Comparison of ENCODE assay signal across 21 cellular contexts in the genomic region with DNA sequence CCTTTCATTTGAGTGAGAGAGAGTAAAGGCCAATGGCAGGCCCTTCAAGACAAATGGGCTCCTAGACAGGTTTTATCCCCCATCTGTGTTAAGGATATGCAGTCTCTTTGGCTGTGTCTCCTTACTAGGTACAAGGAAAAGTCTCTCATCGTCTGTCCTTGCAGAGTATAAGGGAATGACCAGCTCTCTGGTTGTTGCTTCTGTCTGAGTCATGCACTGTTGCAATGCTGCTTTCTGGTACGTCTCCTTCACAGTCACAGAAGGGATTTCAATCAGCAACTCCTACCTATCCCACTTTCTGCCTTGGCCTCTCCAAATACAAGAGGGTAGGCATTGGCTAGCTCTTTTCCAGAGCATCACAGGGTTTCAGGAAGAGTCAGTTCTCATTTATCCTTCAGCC. TPM values are rescaled to one million over a fixed set of nuclear protein-coding genes. Genes with fewer than 3 reads are reported as not detected.
DNase-seq lines count a peak whose midpoint lies in the region; ATAC-seq and TF ChIP-seq lines count a peak whose summit lies in the region.
"Had no signal": no experiment of that assay in that cellular context is flagged by ENCODE, and none has a peak within 500 bp of the region (broad histone marks: within the 10 kb centered on the region; RNA-seq: fewer than 3 reads in every experiment).

No MANE protein-coding gene starts in this region.

- no peak for TF ChIP-seq POLR2A in spleen (IDR thresholded peaks at IDR 0.05)

- no peak overlapping the region for H3K4me3 Mint-ChIP-seq in nephron progenitor cell
- no peak overlapping the region for H3K4me3 Mint-ChIP-seq in natural killer cell treated with Interleukin-12 subunit alpha and Interleukin-12 subunit beta and Interleukin-15 and Interleukin-18, amount 100 ng/mL, for 72 hours
- H3K4me3 Mint-ChIP-seq: activated CD4-positive, alpha-beta memory T cell treated with anti-CD3 and anti-CD28 coated beads for 36 hours; activated naive CD8-positive, alpha-beta T cell treated with anti-CD3 and anti-CD28 coated beads, Interleukin-2, amount 10 ng/mL, durations not matched to agents 7 days and 5 days; activated T-cell treated with anti-CD3 and anti-CD28 coated beads, Interleukin-2, amount 50 U/mL, for 72 hours had no signal

- no peaks in the 10 kb centered on the region for H3K9me3 ChIP-seq in lung (ENCODE audit: control insufficient read depth in 2 of 2, insufficient read depth in 1 of 2, low read length in 1 of 2)
- no peaks in the 10 kb centered on the region for H3K9me3 ChIP-seq in spleen
- H3K9me3 ChIP-seq: HAP-1, heart left ventricle, Peyer's patch, right lobe of liver had no signal

- TF ChIP-seq CTCF in epithelial cell of proximal tubule (conservative IDR thresholded peaks at IDR 0.05; ENCODE audit: low read depth, low read length) (no peak), lung (IDR thresholded peaks at IDR 0.05; ENCODE audit: control extremely low read depth, extremely low read depth) (no peak), nephron progenitor cell (IDR thresholded peaks at IDR 0.05) (no peak), spleen (IDR thresholded peaks at IDR 0.05 in 8 of 11, conservative IDR thresholded peaks at IDR 0.05 in 3 of 11) (no peak)

- peak; percentile 65 for DNase-seq in ELR (ENCODE audit: low read depth)
- DNase-seq in RPMI7951 (ENCODE audit: low read depth) = peak; percentile 23
- peak; percentile 67 for DNase-seq in epithelial cell of proximal tubule (ENCODE audit: low read depth)
- no peak for DNase-seq in lung (ENCODE audit: low spot score)
- no peak for DNase-seq in T-helper 1 cell
- no peak for DNase-seq in nephron progenitor cell
- no peak for DNase-seq in spleen
- DNase-seq in natural killer cell treated with Interleukin-12 subunit alpha and Interleukin-12 subunit beta and Interleukin-15 and Interleukin-18, amount 100 ng/mL, for 72 hours (ENCODE audit: low spot score) = no peak
- DNase-seq: activated CD4-positive, alpha-beta memory T cell treated with anti-CD3 and anti-CD28 coated beads for 36 hours; activated naive CD8-positive, alpha-beta T cell treated with anti-CD3 and anti-CD28 coated beads, Interleukin-2, amount 10 ng/mL, durations not matched to agents 7 days and 5 days; activated T-cell treated with anti-CD3 and anti-CD28 coated beads, Interleukin-2, amount 50 U/mL, for 72 hours; AML-193; heart left ventricle; MM.1S; NCI-H774; Peyer's patch; right lobe of liver; stimulated activated CD4-positive, alpha-beta T cell treated with anti-CD3 and anti-CD28 coated beads, Interleukin-4, amount 100 ng/mL, for 1 hour; stimulated activated CD8-positive, alpha-beta memory T cell treated with anti-CD3 and anti-CD28 coated beads, Interleukin-4, amount 100 ng/mL, for 48 hours; SW 1271 had no signal

- no peaks in the 10 kb centered on the region for H3K27me3 Mint-ChIP-seq in nephron progenitor cell (ENCODE audit: low read depth, poor library complexity)
- no peaks in the 10 kb centered on the region for H3K27me3 Mint-ChIP-seq in natural killer cell treated with Interleukin-12 subunit alpha and Interleukin-12 subunit beta and Interleukin-15 and Interleukin-18, amount 100 ng/mL, for 72 hours
- H3K27me3 Mint-ChIP-seq: activated naive CD8-positive, alpha-beta T cell treated with anti-CD3 and anti-CD28 coated beads, Interleukin-2, amount 10 ng/mL, durations not matched to agents 7 days and 5 days had no signal

- no peaks in the 10 kb centered on the region for H3K9me3 Mint-ChIP-seq in nephron progenitor cell
- peaks cover 4% of the 10 kb centered on the region for H3K9me3 Mint-ChIP-seq in natural killer cell treated with Interleukin-12 subunit alpha and Interleukin-12 subunit beta and Interleukin-15 and Interleukin-18, amount 100 ng/mL, for 72 hours
- H3K9me3 Mint-ChIP-seq: activated CD4-positive, alpha-beta memory T cell treated with anti-CD3 and anti-CD28 coated beads for 36 hours; activated naive CD8-positive, alpha-beta T cell treated with anti-CD3 and anti-CD28 coated beads, Interleukin-2, amount 10 ng/mL, durations not matched to agents 7 days and 5 days had no signal

- H3K4me1 Mint-ChIP-seq in nephron progenitor cell = peaks cover 23% of the 10 kb centered on the region
- H3K4me1 Mint-ChIP-seq in natural killer cell treated with Interleukin-12 subunit alpha and Interleukin-12 subunit beta and Interleukin-15 and Interleukin-18, amount 100 ng/mL, for 72 hours (ENCODE audit: low read depth in 2 of 2) = no peaks in the 10 kb centered on the region
- H3K4me1 Mint-ChIP-seq: activated naive CD8-positive, alpha-beta T cell treated with anti-CD3 and anti-CD28 coated beads, Interleukin-2, amount 10 ng/mL, durations not matched to agents 7 days and 5 days had no signal

- H3K27ac Mint-ChIP-seq in nephron progenitor cell = no peak overlapping the region
- no peak overlapping the region for H3K27ac Mint-ChIP-seq in natural killer cell treated with Interleukin-12 subunit alpha and Interleukin-12 subunit beta and Interleukin-15 and Interleukin-18, amount 100 ng/mL, for 72 hours
- H3K27ac Mint-ChIP-seq: activated CD4-positive, alpha-beta memory T cell treated with anti-CD3 and anti-CD28 coated beads for 36 hours; activated naive CD8-positive, alpha-beta T cell treated with anti-CD3 and anti-CD28 coated beads, Interleukin-2, amount 10 ng/mL, durations not matched to agents 7 days and 5 days; activated T-cell treated with anti-CD3 and anti-CD28 coated beads, Interleukin-2, amount 50 U/mL, for 72 hours had no signal

- H3K27ac ChIP-seq in lung (ENCODE audit: low read depth in 1 of 2, low read length in 1 of 2) (no peak overlapping the region), spleen (no peak overlapping the region)
- H3K27ac ChIP-seq: heart left ventricle, Peyer's patch, right lobe of liver had no signal

- H3K4me1 ChIP-seq in lung (ENCODE audit: control insufficient read depth in 2 of 2, insufficient read depth in 2 of 2, low read length in 2 of 2) = peaks cover under 1 to 5% of the 10 kb centered on the region in 2 donors
- H3K4me1 ChIP-seq in spleen = peaks cover 0 to 5% (median 0%) of the 10 kb centered on the region in 6 donors
- H3K4me1 ChIP-seq: right lobe of liver had no signal

- H3K4me3 ChIP-seq in epithelial cell of proximal tubule (ENCODE audit: low read depth, low read length) (no peak overlapping the region), lung (no peak overlapping the region), spleen (no peak overlapping the region)
- H3K4me3 ChIP-seq: HAP-1, heart left ventricle, Peyer's patch, right lobe of liver had no signal

- H3K36me3 ChIP-seq in lung (ENCODE audit: control insufficient read depth in 2 of 2, insufficient read depth in 2 of 2, low read length in 2 of 2) (no peaks in the 10 kb centered on the region), spleen (no peaks in the 10 kb centered on the region)
- H3K36me3 ChIP-seq: HAP-1, heart left ventricle, Peyer's patch, right lobe of liver had no signal

- H3K36me3 Mint-ChIP-seq in nephron progenitor cell (ENCODE audit: low read depth) = peaks cover 33% of the 10 kb centered on the region
- H3K36me3 Mint-ChIP-seq in natural killer cell treated with Interleukin-12 subunit alpha and Interleukin-12 subunit beta and Interleukin-15 and Interleukin-18, amount 100 ng/mL, for 72 hours = no peaks in the 10 kb centered on the region
- H3K36me3 Mint-ChIP-seq: activated CD4-positive, alpha-beta memory T cell treated with anti-CD3 and anti-CD28 coated beads for 36 hours; activated naive CD8-positive, alpha-beta T cell treated with anti-CD3 and anti-CD28 coated beads, Interleukin-2, amount 10 ng/mL, durations not matched to agents 7 days and 5 days had no signal

- WGBS in lung, 2 donors = 78 to 80% methylated on average over 2 of the region's 2 CpGs
- 79 to 94% (median 84%) methylated on average over 2 of the region's 2 CpGs for WGBS in spleen, 5 donors

- H3K27me3 ChIP-seq in lung (ENCODE audit: control insufficient read depth, insufficient read depth) = no peaks in the 10 kb centered on the region
- H3K27me3 ChIP-seq in spleen (replicated peaks in 1 of 7) = no peaks in the 10 kb centered on the region
- H3K27me3 ChIP-seq: heart left ventricle, Peyer's patch, right lobe of liver had no signal

- ATAC-seq in lung (ENCODE audit: insufficient read depth, low FRiP score) = peak; percentile 50
- no peak for ATAC-seq in natural killer cell treated with Interleukin-12 subunit alpha and Interleukin-12 subunit beta and Interleukin-15 and Interleukin-18, amount 100 ng/mL, for 72 hours
- ATAC-seq: activated T-cell treated with anti-CD3 and anti-CD28 coated beads, Interleukin-2, amount 50 U/mL, for 72 hours; heart left ventricle; right lobe of liver had no signal

- intact Hi-C loops in spleen (cut with DNase I; ENCODE audit: low total_unique reads) = no loop called here

RNA-seq across cellular contexts. Expression of gene CTTNBP2, which starts 48.1 kb away (rescaled TPM):
- total RNA-seq in RPMI7951 (2014; rRNA removed; shearing (Covaris generic)) = under 0.01 and 0.48 TPM in 2 replicates
- total RNA-seq in epithelial cell of proximal tubule (1.8 and 2.0 TPM in 2 replicates), lung (10 to 100 TPM in 1 of 2 donors, 1 to 10 TPM in 1; 3.6 to 15.4 TPM), spleen (10 to 100 TPM in 2 of 7 donors, 1 to 10 TPM in 5; 5.3 to 15.1 (median 9.0) TPM)
- polyA plus RNA-seq in lung (1 to 10 TPM in 1 of 2 donors, under 1 TPM in 1; 0.63 to 1.2 TPM), spleen (1 to 10 TPM in 2 of 3 donors, under 1 TPM in 1; 0.68 to 1.5 (median 1.4) TPM)
- under 1 TPM in 1 of 2 donors, not detected in 1; 0.14 TPM for total RNA-seq in natural killer cell treated with Interleukin-12 subunit alpha and Interleukin-12 subunit beta and Interleukin-15 and Interleukin-18, amount 100 ng/mL, for 72 hours
- total RNA-seq: activated CD4-positive, alpha-beta memory T cell treated with anti-CD3 and anti-CD28 coated beads for 36 hours; activated naive CD8-positive, alpha-beta T cell treated with anti-CD3 and anti-CD28 coated beads, Interleukin-2, amount 10 ng/mL, durations not matched to agents 7 days and 5 days; activated T-cell treated with anti-CD3 and anti-CD28 coated beads, Interleukin-2, amount 50 U/mL, for 72 hours had no signal

Comparison
In these comparisons a context has a peak if more than half of its experiments do, and no peak if none do; other contexts are left out.
1. DNase-seq: peak in ELR (single experiment), RPMI7951 (single experiment) and epithelial cell of proximal tubule (single experiment); none in lung (single experiment), T-helper 1 cell (0 of 5), nephron progenitor cell (single experiment), spleen (single experiment) and natural killer cell treated with Interleukin-12 subunit alpha and Interleukin-12 subunit beta and Interleukin-15 and Interleukin-18, amount 100 ng/mL, for 72 hours (single experiment).